Comparison of ENCODE assay signal across 23 cellular contexts in the genomic region with DNA sequence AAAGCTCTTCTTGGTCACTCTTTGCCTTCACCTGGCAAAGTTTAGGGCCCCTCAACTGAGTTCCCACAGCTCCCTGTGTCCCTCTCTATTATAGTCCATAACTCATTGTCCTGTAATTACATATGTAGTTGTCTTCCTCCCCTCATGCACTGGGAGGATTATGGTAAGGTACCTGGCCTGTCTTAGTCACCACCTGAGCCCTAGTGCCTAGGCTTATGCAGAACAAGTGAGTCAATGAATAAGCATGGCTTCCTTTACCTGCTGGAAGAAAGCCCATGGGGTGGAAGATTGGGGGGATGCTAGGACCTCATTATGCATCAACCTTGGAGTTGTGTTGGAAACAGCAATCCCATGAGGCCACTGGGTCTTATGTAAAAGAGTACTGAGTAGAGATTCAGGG.
"Had no signal": no experiment of that assay in that cellular context is flagged by ENCODE, and none has a peak within 500 bp of the region (broad histone marks: within the 10 kb centered on the region; RNA-seq: fewer than 3 reads in every experiment).

No MANE protein-coding gene starts in this region.

- FAIRE-seq: pancreas had no signal

- H3K4me3 ChIP-seq: heart right ventricle, hepatocyte, left lung, pancreas, prostate gland, skin epidermis, tibial nerve, uterus had no signal

- H3K4me1 ChIP-seq: left lung, prostate gland, uterus had no signal

- H3K27me3 ChIP-seq: heart right ventricle, hepatocyte, left lung, pancreas, tibial nerve, uterus had no signal

- ATAC-seq: heart right ventricle; left colon; left lung; naive thymus-derived CD8-positive, alpha-beta T cell; pancreas; right cardiac atrium; sciatic nerve; stimulated activated memory B cell treated with anti-CD40 and anti-IgM and Interleukin-4, amounts not matched to agents 10 μg/mL and 1 μg/mL and 100 μg/mL, for 72 hours; stimulated activated naive CD8-positive, alpha-beta T cell treated with anti-CD3 and anti-CD28 coated beads, Interleukin-15, amount 100 ng/mL, for 72 hours had no signal

- H3K79me2 ChIP-seq: hepatocyte had no signal

- H3K9me3 ChIP-seq: heart right ventricle, left lung, pancreas, prostate gland, tibial nerve, uterus had no signal

- H3K36me3 ChIP-seq: heart right ventricle, left lung, pancreas, prostate gland, tibial nerve, uterus had no signal

- DNase-seq: heart right ventricle; islet precursor cell; left colon; left lung; naive thymus-derived CD8-positive, alpha-beta T cell; nucleus accumbens; pancreas; posterior cingulate gyrus; retina; right cardiac atrium; stimulated activated CD4-positive, alpha-beta T cell treated with anti-CD3 and anti-CD28 coated beads, Interleukin-12 subunit alpha, Interleukin-12 subunit beta, amount 100 ng/mL, for 4 hours; stimulated activated CD4-positive, alpha-beta T cell treated with anti-CD3 and anti-CD28 coated beads, Interleukin-4, amount 100 ng/mL, for 4 hours; stimulated activated CD8-positive, alpha-beta memory T cell treated with anti-CD3 and anti-CD28 coated beads, Interleukin-4, amount 100 ng/mL, for 48 hours; stimulated activated naive CD4-positive, alpha-beta T cell treated with Interleukin-2 at 50 U/mL for 16 hours; stimulated activated naive CD8-positive, alpha-beta T cell treated with anti-CD3 and anti-CD28 coated beads, Interleukin-15, amount 100 ng/mL, for 72 hours; substantia nigra; uterus had no signal

- H3K4me2 ChIP-seq: hepatocyte had no signal

- H2AFZ ChIP-seq: hepatocyte had no signal

- H3K27ac ChIP-seq: heart right ventricle, hepatocyte, left lung, pancreas, prostate gland, skin epidermis, tibial nerve, uterus had no signal
